17 cellular contexts compared by ENCODE assay signal in genomic region chr5:7926296-7926695, GRCh38. TPM values are rescaled to one million over a fixed set of nuclear protein-coding genes. Genes with fewer than 3 reads are reported as not detected.
DNase-seq lines count a peak whose midpoint lies in the region; ATAC-seq, FAIRE-seq and TF ChIP-seq lines count a peak whose summit lies in the region.
"Had no signal": no experiment of that assay in that cellular context is flagged by ENCODE, and none has a peak within 500 bp of the region (broad histone marks: within the 10 kb centered on the region; RNA-seq: fewer than 3 reads in every experiment).

No MANE protein-coding gene starts in this region.

- H3K27me3 ChIP-seq in astrocyte (ENCODE audit: insufficient read depth, low read length) (peaks cover 2% of the 10 kb centered on the region), hepatocyte (peaks cover 6% of the 10 kb centered on the region), gastrocnemius medialis (no peaks in the 10 kb centered on the region)
- H3K27me3 ChIP-seq: uterus had no signal

- H3K9me3 ChIP-seq in astrocyte (ENCODE audit: insufficient read depth, low read depth, low read length) = no peaks in the 10 kb centered on the region
- no peaks in the 10 kb centered on the region for H3K9me3 ChIP-seq in hepatocyte (ENCODE audit: low read depth)
- no peaks in the 10 kb centered on the region for H3K9me3 ChIP-seq in gastrocnemius medialis
- H3K9me3 ChIP-seq in mucosa of descending colon = no peaks in the 10 kb centered on the region
- H3K9me3 ChIP-seq: esophagus muscularis mucosa, uterus had no signal

- H3K9me2 ChIP-seq in hepatocyte (replicated peaks; ENCODE audit: insufficient read depth) = no peaks in the 10 kb centered on the region

- intact Hi-C loops in gastrocnemius medialis (cut with DNase I; ENCODE audit: low total_unique reads) (loop anchor here (5.0 kb wide), 1 partner anchor 1281 kb away; no protein-coding TSS in a partner anchor), mucosa of descending colon (cut with DNase I, micrococcal nuclease) (no loop called here)

- H3K9ac ChIP-seq in astrocyte (ENCODE audit: low read length) = peak overlapping the region; percentile 84

- ATAC-seq in gastrocnemius medialis = no peak
- no peak for ATAC-seq in mucosa of descending colon
- ATAC-seq in GM19397 (IDR thresholded peaks at IDR 0.05; ENCODE audit: unreplicated experiment) = no peak
- ATAC-seq: activated naive CD8-positive, alpha-beta T cell treated with anti-CD3 and anti-CD28 coated beads, Interleukin-2, amount 50 U/mL, for 24 hours; stimulated activated naive CD8-positive, alpha-beta T cell treated with anti-CD3 and anti-CD28 coated beads, Interleukin-15, amount 100 ng/mL, for 72 hours had no signal

- H3K9me3 Mint-ChIP-seq in astrocyte (ENCODE audit: unreplicated experiment) = peaks cover 1% of the 10 kb centered on the region
- H3K9me3 Mint-ChIP-seq: activated naive CD8-positive, alpha-beta T cell treated with anti-CD3 and anti-CD28 coated beads, Interleukin-2, amount 50 U/mL, for 24 hours; activated T-cell treated with anti-CD3 and anti-CD28 coated beads, Interleukin-2, amount 50 U/mL, for 24 hours; dendritic cell treated with granulocyte-macrophage colony-stimulating factor and Interleukin-4, amounts not matched to agents 40 ng/mL and 50 ng/mL, for 4 days; stimulated activated naive CD8-positive, alpha-beta T cell treated with anti-CD3 and anti-CD28 coated beads, Interleukin-15, amount 100 ng/mL, for 72 hours had no signal

- no peak for TF ChIP-seq CTCF in AG04449 (IDR thresholded peaks at IDR 0.05; ENCODE audit: insufficient read depth, low read length, missing control alignments)
- TF ChIP-seq CTCF in HFF-Myc (IDR thresholded peaks at IDR 0.05; ENCODE audit: low read depth, low read length, missing control alignments) = no peak
- no peak for TF ChIP-seq CTCF in astrocyte (IDR thresholded peaks at IDR 0.05; ENCODE audit: insufficient read depth, low read depth, low read length)
- TF ChIP-seq CTCF in hepatocyte (IDR thresholded peaks at IDR 0.05; ENCODE audit: poor library complexity) = no peak
- no peak for TF ChIP-seq CTCF in gastrocnemius medialis (IDR thresholded peaks at IDR 0.05 in 4 of 5, conservative IDR thresholded peaks at IDR 0.05 in 1 of 5)
- TF ChIP-seq CTCF in mucosa of descending colon (IDR thresholded peaks at IDR 0.05) = no peak

- no peaks in the 10 kb centered on the region for H3K36me3 ChIP-seq in astrocyte (ENCODE audit: insufficient read depth, low read length)
- H3K36me3 ChIP-seq in hepatocyte (replicated peaks; ENCODE audit: insufficient read depth, low read depth) = no peaks in the 10 kb centered on the region
- no peaks in the 10 kb centered on the region for H3K36me3 ChIP-seq in gastrocnemius medialis
- no peaks in the 10 kb centered on the region for H3K36me3 ChIP-seq in mucosa of descending colon (ENCODE audit: low read depth)
- H3K36me3 ChIP-seq: esophagus muscularis mucosa, uterus had no signal

- H3K27ac Mint-ChIP-seq in astrocyte (ENCODE audit: unreplicated experiment) = peak overlapping the region; percentile 77
- H3K27ac Mint-ChIP-seq: activated naive CD8-positive, alpha-beta T cell treated with anti-CD3 and anti-CD28 coated beads, Interleukin-2, amount 50 U/mL, for 24 hours; activated T-cell treated with anti-CD3 and anti-CD28 coated beads, Interleukin-2, amount 50 U/mL, for 24 hours; dendritic cell treated with granulocyte-macrophage colony-stimulating factor and Interleukin-4, amounts not matched to agents 40 ng/mL and 50 ng/mL, for 4 days; stimulated activated naive CD8-positive, alpha-beta T cell treated with anti-CD3 and anti-CD28 coated beads, Interleukin-15, amount 100 ng/mL, for 72 hours had no signal

- H2AFZ ChIP-seq in astrocyte (ENCODE audit: low read depth, low read length) = peak overlapping the region; percentile 50
- H2AFZ ChIP-seq in hepatocyte = no peak overlapping the region

- H3K4me3 ChIP-seq in AG04449 (ENCODE audit: low read depth, low read length) (no peak overlapping the region), HFF-Myc (replicated peaks; ENCODE audit: low read depth, low read length) (no peak overlapping the region), astrocyte (ENCODE audit: insufficient read depth, low read depth, low read length) (no peak overlapping the region), hepatocyte (no peak overlapping the region), gastrocnemius medialis (no peak overlapping the region), mucosa of descending colon (no peak overlapping the region)
- H3K4me3 ChIP-seq: esophagus muscularis mucosa, uterus had no signal

- H3K27me3 Mint-ChIP-seq in astrocyte (ENCODE audit: low read depth, unreplicated experiment) = peaks cover 3% of the 10 kb centered on the region

- H3K4me3 Mint-ChIP-seq in astrocyte (ENCODE audit: unreplicated experiment) = no peak overlapping the region
- H3K4me3 Mint-ChIP-seq: activated naive CD8-positive, alpha-beta T cell treated with anti-CD3 and anti-CD28 coated beads, Interleukin-2, amount 50 U/mL, for 24 hours; activated T-cell treated with anti-CD3 and anti-CD28 coated beads, Interleukin-2, amount 50 U/mL, for 24 hours; dendritic cell treated with granulocyte-macrophage colony-stimulating factor and Interleukin-4, amounts not matched to agents 40 ng/mL and 50 ng/mL, for 4 days; stimulated activated naive CD8-positive, alpha-beta T cell treated with anti-CD3 and anti-CD28 coated beads, Interleukin-15, amount 100 ng/mL, for 72 hours had no signal

- WGBS in hepatocyte (ENCODE audit: low lambda C conversion rate, missing lambda C conversion rate) = 58% methylated on average over 4 of the region's 4 CpGs

- no peaks in the 10 kb centered on the region for H4K20me1 ChIP-seq in astrocyte (ENCODE audit: insufficient read depth, low read length)
- no peaks in the 10 kb centered on the region for H4K20me1 ChIP-seq in hepatocyte (ENCODE audit: insufficient read depth, poor library complexity, severe bottlenecking)

- no peak for TF ChIP-seq POLR2A in gastrocnemius medialis (IDR thresholded peaks at IDR 0.05)

- H3K4me1 ChIP-seq in astrocyte (ENCODE audit: insufficient read depth, low read length) = peaks cover 13% of the 10 kb centered on the region
- H3K4me1 ChIP-seq in hepatocyte (ENCODE audit: insufficient read depth) = no peaks in the 10 kb centered on the region
- H3K4me1 ChIP-seq in gastrocnemius medialis = no peaks in the 10 kb centered on the region
- H3K4me1 ChIP-seq in mucosa of descending colon (ENCODE audit: low read depth) = peaks cover 5% of the 10 kb centered on the region
- H3K4me1 ChIP-seq: esophagus muscularis mucosa, uterus had no signal

- H3K4me1 Mint-ChIP-seq in astrocyte (ENCODE audit: low read depth, unreplicated experiment) = peaks cover 4% of the 10 kb centered on the region
- H3K4me1 Mint-ChIP-seq: activated naive CD8-positive, alpha-beta T cell treated with anti-CD3 and anti-CD28 coated beads, Interleukin-2, amount 50 U/mL, for 24 hours; stimulated activated naive CD8-positive, alpha-beta T cell treated with anti-CD3 and anti-CD28 coated beads, Interleukin-15, amount 100 ng/mL, for 72 hours had no signal

- H3K36me3 Mint-ChIP-seq in astrocyte (ENCODE audit: low read depth, unreplicated experiment) = no peaks in the 10 kb centered on the region

- peak overlapping the region; percentile 75 for H3K4me2 ChIP-seq in astrocyte (ENCODE audit: low read length)
- no peak overlapping the region for H3K4me2 ChIP-seq in hepatocyte

- H3K79me2 ChIP-seq in astrocyte (ENCODE audit: insufficient read depth, low read length) (no peaks in the 10 kb centered on the region), hepatocyte (no peaks in the 10 kb centered on the region)

- peak; percentile 67 for FAIRE-seq in astrocyte (lab: Jason Lieb, UNC)

- POLR2A ChIA-PET in AG04449 (lab: Yijun Ruan, JAX) = interaction anchor here (0.6 kb wide), 1 partner anchor 898 kb away, joined by 3 read pairs; no protein-coding TSS in a partner anchor

- CTCF ChIA-PET in AG04449 (lab: Yijun Ruan, JAX) = interaction anchor here (0.6 to 4.3 kb wide), 10 partner anchors 8 to 1270 kb away, joined by 3 to 41 read pairs (median 4); no protein-coding TSS in a partner anchor

- in situ Hi-C loops in gastrocnemius medialis (cut with MboI; ENCODE audit: low sequenced_read_pairs in 4 of 4) = no loop called here

- peak; percentile 90 for DNase-seq in AG04449 (ENCODE audit: low read depth, low spot score)
- DNase-seq in HFF-Myc (ENCODE audit: extremely low read depth, low read depth) = peak; percentile 30
- DNase-seq in astrocyte (ENCODE audit: low read depth) = peak; percentile 96
- DNase-seq in hepatocyte (ENCODE audit: low spot score) = peak; percentile 9
- DNase-seq in gastrocnemius medialis = no peak
- no peak for DNase-seq in mucosa of descending colon
- DNase-seq in NCI-H748 treated with DMSO at 0.1 percent for 48 hours (lab: John Stamatoyannopoulos, UW) = no peak
- DNase-seq: activated CD4-positive, alpha-beta T cell treated with anti-CD3 and anti-CD28 coated beads for 48 hours; activated naive CD8-positive, alpha-beta T cell treated with anti-CD3 and anti-CD28 coated beads, Interleukin-2, amount 50 U/mL, for 24 hours; activated T-cell treated with anti-CD3 and anti-CD28 coated beads, Interleukin-2, amount 50 U/mL, for 24 hours; NCI-H187; nucleus accumbens; stimulated activated naive CD8-positive, alpha-beta T cell treated with anti-CD3 and anti-CD28 coated beads, Interleukin-15, amount 100 ng/mL, for 72 hours; uterus had no signal

- H3K27ac ChIP-seq in astrocyte (ENCODE audit: low read depth, low read length) (peak overlapping the region; percentile 95), hepatocyte (no peak overlapping the region), gastrocnemius medialis (no peak overlapping the region)
- H3K27ac ChIP-seq: esophagus muscularis mucosa, uterus had no signal

RNA-seq across cellular contexts. Expression of gene MTRR, which starts 57.3 kb away (rescaled TPM):
- total RNA-seq in astrocyte (32.2 and 38.5 TPM in 2 replicates), hepatocyte (28.0 and 29.9 TPM in 2 replicates), gastrocnemius medialis (10 to 100 TPM; 27.9 to 75.1 (median 50.8) TPM), mucosa of descending colon (10 to 100 TPM; 50.5 to 53.7 (median 53.3) TPM)
- 18.0 and 24.8 TPM in 2 replicates for polyA plus RNA-seq in hepatocyte

RNA-seq across cellular contexts. Expression of gene FASTKD3, which starts 57.5 kb away (rescaled TPM):
- 8.1 and 10.7 TPM in 2 replicates for total RNA-seq in astrocyte
- total RNA-seq in hepatocyte = 15.2 and 22.4 TPM in 2 replicates
- 8.0 and 14.7 TPM in 2 replicates for polyA plus RNA-seq in hepatocyte
- 1 to 10 TPM; 6.8 to 9.4 (median 7.3) TPM for total RNA-seq in gastrocnemius medialis
- 10 to 100 TPM in 1 of 3 donors, 1 to 10 TPM in 2; 9.2 to 11.7 (median 9.5) TPM for total RNA-seq in mucosa of descending colon

Comparison
In these comparisons a context has a peak if more than half of its experiments do, and no peak if none do; other contexts are left out.
1. DNase-seq: peak in AG04449 (single experiment), HFF-Myc (single experiment), astrocyte (single experiment) and hepatocyte (single experiment); none in gastrocnemius medialis (0 of 2), mucosa of descending colon (0 of 3) and NCI-H748 treated with DMSO at 0.1 percent for 48 hours (single experiment).